Comparison of ENCODE assay signal across 8 cellular contexts in genomic region chr16:84754353-84754856, GRCh38. TPM values are rescaled to one million over a fixed set of nuclear protein-coding genes. Genes with fewer than 3 reads are reported as not detected.
DNase-seq lines count a peak whose midpoint lies in the region; ATAC-seq and TF ChIP-seq lines count a peak whose summit lies in the region.

No MANE protein-coding gene starts in this region.

- intact Hi-C loops in breast epithelium (cut with DNase I; ENCODE audit: low total_unique reads) = loop anchor here (10.0 kb wide), 1 partner anchor 200 kb away; no protein-coding TSS in a partner anchor

- no peaks in the 10 kb centered on the region for H3K36me3 ChIP-seq in breast epithelium

- no peak overlapping the region for H3K27ac ChIP-seq in breast epithelium

- DNase-seq in GM03348 (ENCODE audit: low spot score) (peak; percentile 80), NCI-H2107 treated with DMSO at 0.1 percent for 48 hours (lab: John Stamatoyannopoulos, UW; ENCODE audit: unreplicated experiment) (peak; percentile 86), UCSD-AML1 (lab: John Stamatoyannopoulos, UW; ENCODE audit: unreplicated experiment) (peak; percentile 25), breast epithelium (ENCODE audit: low spot score in 2 of 2) (peak in 1 of 2 donors; percentile 66), immature natural killer cell (peak; percentile 61 to 72 (median 68))
- DNase-seq in stimulated activated CD4-positive, alpha-beta T cell treated with anti-CD3 and anti-CD28 coated beads, Interleukin-12 subunit alpha, Interleukin-12 subunit beta, amount 100 ng/mL, for 4 hours = peak; percentile 23

- peak; percentile 83 to 95 (median 92) for TF ChIP-seq CTCF in breast epithelium (IDR thresholded peaks at IDR 0.05)

- H3K27ac Mint-ChIP-seq in immature natural killer cell = peak overlapping the region in 4 of 6 donors; percentile 17 to 64 (median 62)

- H3K4me3 Mint-ChIP-seq in immature natural killer cell = peak overlapping the region in 4 of 5 donors; percentile 45 to 64 (median 56)

- H3K27me3 Mint-ChIP-seq in immature natural killer cell (ENCODE audit: low read depth in 3 of 3) = peaks cover 0 to 2% (median 0%) of the 10 kb centered on the region in 3 donors

- no peak for TF ChIP-seq POLR2A in breast epithelium (IDR thresholded peaks at IDR 0.05)

- H3K4me1 Mint-ChIP-seq in immature natural killer cell = peaks cover 56 to 86% of the 10 kb centered on the region in 2 donors

- H3K4me1 ChIP-seq in breast epithelium = peaks cover 0 to 5% of the 10 kb centered on the region in 2 donors

- H3K9me3 Mint-ChIP-seq in immature natural killer cell = no peaks in the 10 kb centered on the region

- H3K36me3 Mint-ChIP-seq in immature natural killer cell = no peaks in the 10 kb centered on the region

- H3K27me3 ChIP-seq in breast epithelium = no peaks in the 10 kb centered on the region

- H3K9me3 ChIP-seq in breast epithelium = no peaks in the 10 kb centered on the region

- ATAC-seq in HG02588 (IDR thresholded peaks at IDR 0.05; ENCODE audit: unreplicated experiment) (peak; percentile 50), HG03097 (IDR thresholded peaks at IDR 0.05; ENCODE audit: low FRiP score, unreplicated experiment) (no peak)

- H3K4me3 ChIP-seq in breast epithelium = peak overlapping the region in 2 of 3 donors; percentile 1 to 11

RNA-seq across cellular contexts. Expression of gene USP10, which starts 54.6 kb away (rescaled TPM):
- total RNA-seq in breast epithelium = 10 to 100 TPM; 30.4 to 70.8 (median 51.5) TPM
- polyA plus RNA-seq in immature natural killer cell = 10 to 100 TPM; 33.8 to 60.6 (median 58.7) TPM
